ENCODE assay signal across 8 cellular contexts in genomic region chr17:28551421-28552186, GRCh38. TPM values are rescaled to one million over a fixed set of nuclear protein-coding genes. Genes with fewer than 3 reads are reported as not detected.
DNase-seq lines count a peak whose midpoint lies in the region; ATAC-seq, FAIRE-seq and TF ChIP-seq lines count a peak whose summit lies in the region.

No MANE protein-coding gene starts in this region.

- peaks cover 9 to 25% (median 15%) of the 10 kb centered on the region in 3 donors for H3K36me3 Mint-ChIP-seq in immature natural killer cell

- H3K9me3 ChIP-seq in adipocyte (ENCODE audit: control insufficient read depth, low read length), result no peaks in the 10 kb centered on the region
- no peaks in the 10 kb centered on the region for H3K9me3 ChIP-seq in stomach smooth muscle (ENCODE audit: control insufficient read depth in 2 of 2, low read length in 2 of 2)

- no peaks in the 10 kb centered on the region for H3K9me3 Mint-ChIP-seq in immature natural killer cell

- H3K36me3 ChIP-seq in BJ (ENCODE audit: control insufficient read depth, insufficient read depth, low read length) (peaks cover 16% of the 10 kb centered on the region), adipocyte (ENCODE audit: control insufficient read depth, insufficient read depth, low read length, severe bottlenecking) (peaks cover 37% of the 10 kb centered on the region), stomach smooth muscle (ENCODE audit: control insufficient read depth in 2 of 2, insufficient read depth in 2 of 2, low read length in 2 of 2) (peaks cover 20 to 36% of the 10 kb centered on the region in 2 donors)

- H3K27ac Mint-ChIP-seq in immature natural killer cell, result peak overlapping the region; percentile 74 to 89 (median 84)

- H3K4me3 Mint-ChIP-seq in immature natural killer cell, result peak overlapping the region; percentile 71 to 88 (median 85)

- POLR2A ChIA-PET in BJ (lab: Charles Lee), result no interaction called here

- H3K27me3 Mint-ChIP-seq in immature natural killer cell (ENCODE audit: low read depth in 3 of 3), result peaks cover 0 to 3% (median 0%) of the 10 kb centered on the region in 3 donors

- ATAC-seq in HG03097 (IDR thresholded peaks at IDR 0.05; ENCODE audit: low FRiP score, unreplicated experiment), result no peak

- H3K4me1 ChIP-seq in adipocyte (ENCODE audit: control insufficient read depth, insufficient read depth, low read length) (peaks cover 11% of the 10 kb centered on the region), stomach smooth muscle (ENCODE audit: control insufficient read depth, insufficient read depth, low read length) (peaks cover 25% of the 10 kb centered on the region)

- TF ChIP-seq CTCF in BJ (IDR thresholded peaks at IDR 0.05; ENCODE audit: insufficient read depth, low read depth, low read length), result no peak

- DNase-seq in BJ (ENCODE audit: low read depth) (no peak), HPDE6-E6E7 (ENCODE audit: extremely low spot score) (peak; percentile 32), adipocyte (ENCODE audit: low read depth) (peak; percentile 58), immature natural killer cell (no peak), frontal cortex (ENCODE audit: low spot score in 2 of 2) (no peak)
- DNase-seq in stimulated activated CD4-positive, alpha-beta T cell treated with anti-CD3 and anti-CD28 coated beads, Interleukin-1b, Interleukin-23, amount 100 ng/mL, for 48 hours, result no peak

- H3K4me3 ChIP-seq in BJ (ENCODE audit: low read depth, low read length) (peak overlapping the region; percentile 55), adipocyte (ENCODE audit: low read length) (peak overlapping the region; percentile 82), stomach smooth muscle (ENCODE audit: low read length in 2 of 2) (peak overlapping the region; percentile 74 to 81)

- peaks cover 55 to 57% of the 10 kb centered on the region in 2 donors for H3K4me1 Mint-ChIP-seq in immature natural killer cell

- H3K27me3 ChIP-seq in BJ (ENCODE audit: control insufficient read depth, insufficient read depth, low read length) (no peaks in the 10 kb centered on the region), adipocyte (replicated peaks; ENCODE audit: control insufficient read depth, insufficient read depth, low read length) (no peaks in the 10 kb centered on the region), stomach smooth muscle (ENCODE audit: control insufficient read depth in 1 of 2, insufficient read depth in 2 of 2, low read length in 2 of 2) (no peaks in the 10 kb centered on the region)

- H3K27ac ChIP-seq in stomach smooth muscle (ENCODE audit: low read length), result peak overlapping the region; percentile 37

- no peak for FAIRE-seq in frontal cortex (lab: Jason Lieb, UNC)

- CTCF ChIA-PET in BJ (lab: Yijun Ruan, JAX), result interaction anchor here (1.0 to 6.4 kb wide), 6 partner anchors 11 to 65 kb away, joined by 3 to 27 read pairs (median 5); no protein-coding TSS in a partner anchor

- H3K9ac ChIP-seq in adipocyte (ENCODE audit: low read length) (peak overlapping the region; percentile 84), stomach smooth muscle (ENCODE audit: low read length in 2 of 2) (peak overlapping the region; percentile 52 to 64)

RNA-seq across cellular contexts. Expression of gene UNC119, which starts 0.8 kb away (rescaled TPM):
- polyA plus RNA-seq in BJ (2011; rRNA removed) (82.8 and 150 TPM in 2 replicates), immature natural killer cell (10 to 100 TPM; 45.4 to 61.1 (median 50.4) TPM)
- 19.0 and 52.6 TPM in 2 replicates for polyA minus RNA-seq in BJ (2011; rRNA and poly(A)+ RNA removed)
- 32.6 TPM for total RNA-seq in frontal cortex

RNA-seq across cellular contexts. Expression of gene PIGS, which starts 19.7 kb away (rescaled TPM):
- polyA plus RNA-seq in BJ (2011; rRNA removed), result 33.4 and 99.5 TPM in 2 replicates
- polyA minus RNA-seq in BJ (2011; rRNA and poly(A)+ RNA removed), result 25.4 and 32.1 TPM in 2 replicates
- 100 to 1,000 TPM in 1 of 3 donors, 10 to 100 TPM in 2; 71.7 to 135 (median 96.8) TPM for polyA plus RNA-seq in immature natural killer cell
- 16.3 TPM for total RNA-seq in frontal cortex

RNA-seq across cellular contexts. Expression of gene ALDOC, which starts 25.1 kb away (rescaled TPM):
- 50.0 and 65.4 TPM in 2 replicates for polyA plus RNA-seq in BJ (2011; rRNA removed)
- polyA minus RNA-seq in BJ (2011; rRNA and poly(A)+ RNA removed), result 25.0 and 43.8 TPM in 2 replicates
- 10 to 100 TPM; 50.9 to 80.1 (median 53.2) TPM for polyA plus RNA-seq in immature natural killer cell
- total RNA-seq in frontal cortex, result 56.7 TPM

RNA-seq across cellular contexts. Expression of gene FOXN1, which starts 45.5 kb away (rescaled TPM):
- polyA plus RNA-seq in BJ (2011; rRNA removed), result not detected in 2 replicates
- not detected in 2 replicates for polyA minus RNA-seq in BJ (2011; rRNA and poly(A)+ RNA removed)
- polyA plus RNA-seq in immature natural killer cell, result not detected
- not detected for total RNA-seq in frontal cortex

RNA-seq across cellular contexts. Expression of gene SPAG5, which starts 47.2 kb away (rescaled TPM):
- polyA plus RNA-seq in BJ (2011; rRNA removed) (36.1 and 41.3 TPM in 2 replicates), immature natural killer cell (1 to 10 TPM in 2 of 3 donors, under 1 TPM in 1; 0.73 to 4.1 (median 3.2) TPM)
- 29.0 and 47.9 TPM in 2 replicates for polyA minus RNA-seq in BJ (2011; rRNA and poly(A)+ RNA removed)
- 3.7 TPM for total RNA-seq in frontal cortex

Comparison
In these comparisons a context has a peak if more than half of its experiments do, and no peak if none do; other contexts are left out.
1. DNase-seq: peak in HPDE6-E6E7 (single experiment) and adipocyte (single experiment); none in BJ (single experiment), immature natural killer cell (0 of 3), frontal cortex (0 of 2) and stimulated activated CD4-positive, alpha-beta T cell treated with anti-CD3 and anti-CD28 coated beads, Interleukin-1b, Interleukin-23, amount 100 ng/mL, for 48 hours (single experiment).
2. Peak in every context shown above with its lines, with median percentiles within 50 percentile points of each other: H3K4me3 ChIP-seq.